35 cellular contexts compared by ENCODE assay signal in genomic region chr3:87898971-87899370, GRCh38.
"Had no signal": no experiment of that assay in that cellular context is flagged by ENCODE, and none has a peak within 500 bp of the region (broad histone marks: within the 10 kb centered on the region; RNA-seq: fewer than 3 reads in every experiment).

No MANE protein-coding gene starts in this region.

- H3K9ac ChIP-seq: KMS-11 had no signal

- H3K27ac ChIP-seq: KMS-11 had no signal

- H3K36me3 ChIP-seq: MG63 had no signal

- DNase-seq: Karpas-422, Kasumi-1, MG63, MM.1S, MV-4-11, NCI-H1048, NCI-H1092, NCI-H1092 treated with DMSO at 0.1 percent for 48 hours, NCI-H1105, NCI-H1105 treated with DMSO at 0.1 percent for 48 hours, NCI-H1417, NCI-H1417 treated with DMSO at 0.1 percent for 48 hours, NCI-H1436, NCI-H1436 treated with DMSO at 0.1 percent for 48 hours, NCI-H146, NCI-H1694, NCI-H1694 treated with DMSO at 0.1 percent for 48 hours, NCI-H187, NCI-H187 treated with DMSO at 0.1 percent for 48 hours, NCI-H1930, NCI-H2029, NCI-H2029 treated with DMSO at 0.1 percent for 48 hours, NCI-H2081, NCI-H2081 treated with DMSO at 0.1 percent for 48 hours, NCI-H2107, NCI-H2171, NCI-H2171 treated with DMSO at 0.1 percent for 48 hours, NCI-H2227 treated with DMSO at 0.1 percent for 48 hours, NCI-H226, NCI-H446, NCI-H446 treated with DMSO at 0.1 percent for 48 hours, NCI-H510A, NCI-H510A treated with DMSO at 0.1 percent for 48 hours, NCI-H524 had no signal

- H3K27me3 ChIP-seq: MG63 had no signal

- H3K9me3 ChIP-seq: MG63 had no signal

- H3K4me3 ChIP-seq: MG63 had no signal
